Comparison of ENCODE assay signal across 29 cellular contexts in genomic region chr13:80348308-80348707, GRCh38.
"Had no signal": no experiment of that assay in that cellular context is flagged by ENCODE, and none has a peak within 500 bp of the region (broad histone marks: within the 10 kb centered on the region; RNA-seq: fewer than 3 reads in every experiment).

No MANE protein-coding gene starts in this region.

- H3K27me3 ChIP-seq: Peyer's patch, SJSA1 had no signal

- H3K9me3 ChIP-seq: Peyer's patch, SJSA1 had no signal

- FAIRE-seq: astrocyte, TTC549 had no signal

- DNase-seq: activated B cell treated with CpG ODN at 0.5 μM for 24 hours; activated CD4-positive, alpha-beta T cell treated with anti-CD3 and anti-CD28 coated beads for 1 hour; activated CD4-positive, alpha-beta T cell treated with anti-CD3 and anti-CD28 coated beads, Interleukin-2, amount 10 ng/mL, durations not matched to agents 24 days and 14 days; activated CD4-positive, alpha-beta T cell treated with anti-CD3 and anti-CD28 coated beads, Interleukin-2, amount 50 U/mL, for 48 hours; activated CD8-positive, alpha-beta memory T cell treated with anti-CD3 and anti-CD28 coated beads, Interleukin-2, amount 10 ng/mL, durations not matched to agents 7 days and 5 days; activated effector memory CD4-positive, alpha-beta T cell treated with Interleukin-2 at 50 U/mL for 16 hours; activated naive CD4-positive, alpha-beta T cell; activated T-cell treated with anti-CD3 and anti-CD28 coated beads, Interleukin-2, amount 50 U/mL, for 24 hours; amygdala; KG1; MV-4-11; NCI-H1092 treated with DMSO at 0.1 percent for 48 hours; NCI-H1417 treated with DMSO at 0.1 percent for 48 hours; NCI-H1694; NCI-H2029; NCI-H2107; NCI-H2171 treated with DMSO at 0.1 percent for 48 hours; NCI-H226; NCI-H526 treated with DMSO at 0.1 percent for 48 hours; NCI-H82; OCI-M1; Peyer's patch; SHP77; T-helper 17 cell; T1000 had no signal

- H3K36me3 ChIP-seq: Peyer's patch, SJSA1 had no signal

- H3K4me1 ChIP-seq: SJSA1 had no signal

- ATAC-seq: activated CD8-positive, alpha-beta memory T cell treated with anti-CD3 and anti-CD28 coated beads, Interleukin-2, amount 10 ng/mL, durations not matched to agents 7 days and 5 days; T-helper 17 cell had no signal

- H3K4me3 ChIP-seq: Peyer's patch, SJSA1 had no signal

- H3K27ac ChIP-seq: Peyer's patch, RWPE1, SJSA1 had no signal
